In genomic region chr14:50045039-50045711, GRCh38 we compare ENCODE assay signal across 1 cellular context.
TF ChIP-seq lines count a peak whose summit lies in the region.

No MANE protein-coding gene starts in this region.

TF ChIP-seq in HepG2, 621 proteins besides CTCF, POLR2A, EP300 and RAD21 (continued from another document and continues in another):
- TF ChIP-seq TFDP2 (CRISPR knock-in tag; IDR thresholded peaks at IDR 0.05) (peak; percentile 56; the same call in 1 of the 2 replicates), ZNF589 (CRISPR knock-in tag; conservative IDR thresholded peaks at IDR 0.05) (no peak), ZNF775 (CRISPR knock-in tag; IDR thresholded peaks at IDR 0.05; ENCODE audit: borderline replicate concordance) (no peak), SOX13 (IDR thresholded peaks at IDR 0.05) (0 out of 2 replicates have a peak, but pooled peaks have one; percentile 19), SOX13 (CRISPR knock-in tag; conservative IDR thresholded peaks at IDR 0.05 in 1 of 2, IDR thresholded peaks at IDR 0.05 in 1 of 2) (peak in 1 of 2 experiments; percentile 53; a peak in 1 of 4 replicates), ZNF121 (CRISPR knock-in tag; IDR thresholded peaks at IDR 0.05) (peak; percentile 60; the same call in 1 of the 2 replicates), SAP130 (CRISPR knock-in tag; IDR thresholded peaks at IDR 0.05; ENCODE audit: low read depth) (peak; percentile 80), TFDP1 (CRISPR knock-in tag; IDR thresholded peaks at IDR 0.05; ENCODE audit: borderline replicate concordance) (peak; percentile 84; the same call in 1 of the 2 replicates), TARDBP (CRISPR knock-in tag; IDR thresholded peaks at IDR 0.05) (peak; percentile 53; the same call in 1 of the 2 replicates), RXRB (CRISPR knock-in tag; IDR thresholded peaks at IDR 0.05; ENCODE audit: borderline replicate concordance) (peak; percentile 71; the same call in 1 of the 2 replicates), KIAA2018 (CRISPR knock-in tag; IDR thresholded peaks at IDR 0.05; ENCODE audit: borderline replicate concordance) (no peak), ASH2L (IDR thresholded peaks at IDR 0.05; ENCODE audit: insufficient read length, low read depth, low read length) (no peak), FOXK1 (CRISPR knock-in tag; IDR thresholded peaks at IDR 0.05; ENCODE audit: borderline replicate concordance, low read depth) (peak; percentile 52; the same call in 1 of the 2 replicates)
- TF ChIP-seq, protein P1, sequence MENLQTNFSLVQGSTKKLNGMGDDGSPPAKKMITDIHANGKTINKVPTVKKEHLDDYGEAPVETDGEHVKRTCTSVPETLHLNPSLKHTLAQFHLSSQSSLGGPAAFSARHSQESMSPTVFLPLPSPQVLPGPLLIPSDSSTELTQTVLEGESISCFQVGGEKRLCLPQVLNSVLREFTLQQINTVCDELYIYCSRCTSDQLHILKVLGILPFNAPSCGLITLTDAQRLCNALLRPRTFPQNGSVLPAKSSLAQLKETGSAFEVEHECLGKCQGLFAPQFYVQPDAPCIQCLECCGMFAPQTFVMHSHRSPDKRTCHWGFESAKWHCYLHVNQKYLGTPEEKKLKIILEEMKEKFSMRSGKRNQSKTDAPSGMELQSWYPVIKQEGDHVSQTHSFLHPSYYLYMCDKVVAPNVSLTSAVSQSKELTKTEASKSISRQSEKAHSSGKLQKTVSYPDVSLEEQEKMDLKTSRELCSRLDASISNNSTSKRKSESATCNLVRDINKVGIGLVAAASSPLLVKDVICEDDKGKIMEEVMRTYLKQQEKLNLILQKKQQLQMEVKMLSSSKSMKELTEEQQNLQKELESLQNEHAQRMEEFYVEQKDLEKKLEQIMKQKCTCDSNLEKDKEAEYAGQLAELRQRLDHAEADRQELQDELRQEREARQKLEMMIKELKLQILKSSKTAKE (CRISPR knock-in tag; IDR thresholded peaks at IDR 0.05; ENCODE audit: borderline replicate concordance) = peak; percentile 25; the same call in 1 of the 2 replicates
- TF ChIP-seq, protein P2, sequence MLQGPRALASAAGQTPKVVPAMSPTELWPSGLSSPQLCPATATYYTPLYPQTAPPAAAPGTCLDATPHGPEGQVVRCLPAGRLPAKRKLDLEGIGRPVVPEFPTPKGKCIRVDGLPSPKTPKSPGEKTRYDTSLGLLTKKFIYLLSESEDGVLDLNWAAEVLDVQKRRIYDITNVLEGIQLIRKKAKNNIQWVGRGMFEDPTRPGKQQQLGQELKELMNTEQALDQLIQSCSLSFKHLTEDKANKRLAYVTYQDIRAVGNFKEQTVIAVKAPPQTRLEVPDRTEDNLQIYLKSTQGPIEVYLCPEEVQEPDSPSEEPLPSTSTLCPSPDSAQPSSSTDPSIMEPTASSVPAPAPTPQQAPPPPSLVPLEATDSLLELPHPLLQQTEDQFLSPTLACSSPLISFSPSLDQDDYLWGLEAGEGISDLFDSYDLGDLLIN (CRISPR knock-in tag; IDR thresholded peaks at IDR 0.05; ENCODE audit: borderline replicate concordance) = peak; percentile 52; the same call in 1 of the 2 replicates
- TF ChIP-seq, protein P3, sequence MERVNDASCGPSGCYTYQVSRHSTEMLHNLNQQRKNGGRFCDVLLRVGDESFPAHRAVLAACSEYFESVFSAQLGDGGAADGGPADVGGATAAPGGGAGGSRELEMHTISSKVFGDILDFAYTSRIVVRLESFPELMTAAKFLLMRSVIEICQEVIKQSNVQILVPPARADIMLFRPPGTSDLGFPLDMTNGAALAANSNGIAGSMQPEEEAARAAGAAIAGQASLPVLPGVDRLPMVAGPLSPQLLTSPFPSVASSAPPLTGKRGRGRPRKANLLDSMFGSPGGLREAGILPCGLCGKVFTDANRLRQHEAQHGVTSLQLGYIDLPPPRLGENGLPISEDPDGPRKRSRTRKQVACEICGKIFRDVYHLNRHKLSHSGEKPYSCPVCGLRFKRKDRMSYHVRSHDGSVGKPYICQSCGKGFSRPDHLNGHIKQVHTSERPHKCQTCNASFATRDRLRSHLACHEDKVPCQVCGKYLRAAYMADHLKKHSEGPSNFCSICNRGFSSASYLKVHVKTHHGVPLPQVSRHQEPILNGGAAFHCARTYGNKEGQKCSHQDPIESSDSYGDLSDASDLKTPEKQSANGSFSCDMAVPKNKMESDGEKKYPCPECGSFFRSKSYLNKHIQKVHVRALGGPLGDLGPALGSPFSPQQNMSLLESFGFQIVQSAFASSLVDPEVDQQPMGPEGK (CRISPR knock-in tag; IDR thresholded peaks at IDR 0.05) = peak; percentile 65
- TF ChIP-seq, protein P4, sequence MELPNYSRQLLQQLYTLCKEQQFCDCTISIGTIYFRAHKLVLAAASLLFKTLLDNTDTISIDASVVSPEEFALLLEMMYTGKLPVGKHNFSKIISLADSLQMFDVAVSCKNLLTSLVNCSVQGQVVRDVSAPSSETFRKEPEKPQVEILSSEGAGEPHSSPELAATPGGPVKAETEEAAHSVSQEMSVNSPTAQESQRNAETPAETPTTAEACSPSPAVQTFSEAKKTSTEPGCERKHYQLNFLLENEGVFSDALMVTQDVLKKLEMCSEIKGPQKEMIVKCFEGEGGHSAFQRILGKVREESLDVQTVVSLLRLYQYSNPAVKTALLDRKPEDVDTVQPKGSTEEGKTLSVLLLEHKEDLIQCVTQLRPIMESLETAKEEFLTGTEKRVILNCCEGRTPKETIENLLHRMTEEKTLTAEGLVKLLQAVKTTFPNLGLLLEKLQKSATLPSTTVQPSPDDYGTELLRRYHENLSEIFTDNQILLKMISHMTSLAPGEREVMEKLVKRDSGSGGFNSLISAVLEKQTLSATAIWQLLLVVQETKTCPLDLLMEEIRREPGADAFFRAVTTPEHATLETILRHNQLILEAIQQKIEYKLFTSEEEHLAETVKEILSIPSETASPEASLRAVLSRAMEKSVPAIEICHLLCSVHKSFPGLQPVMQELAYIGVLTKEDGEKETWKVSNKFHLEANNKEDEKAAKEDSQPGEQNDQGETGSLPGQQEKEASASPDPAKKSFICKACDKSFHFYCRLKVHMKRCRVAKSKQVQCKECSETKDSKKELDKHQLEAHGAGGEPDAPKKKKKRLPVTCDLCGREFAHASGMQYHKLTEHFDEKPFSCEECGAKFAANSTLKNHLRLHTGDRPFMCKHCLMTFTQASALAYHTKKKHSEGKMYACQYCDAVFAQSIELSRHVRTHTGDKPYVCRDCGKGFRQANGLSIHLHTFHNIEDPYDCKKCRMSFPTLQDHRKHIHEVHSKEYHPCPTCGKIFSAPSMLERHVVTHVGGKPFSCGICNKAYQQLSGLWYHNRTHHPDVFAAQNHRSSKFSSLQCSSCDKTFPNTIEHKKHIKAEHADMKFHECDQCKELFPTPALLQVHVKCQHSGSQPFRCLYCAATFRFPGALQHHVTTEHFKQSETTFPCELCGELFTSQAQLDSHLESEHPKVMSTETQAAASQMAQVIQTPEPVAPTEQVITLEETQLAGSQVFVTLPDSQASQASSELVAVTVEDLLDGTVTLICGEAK (IDR thresholded peaks at IDR 0.05) = no peak
- TF ChIP-seq, protein P4 (CRISPR knock-in tag; IDR thresholded peaks at IDR 0.05) = peak; percentile 70; the same call in 1 of the 2 replicates
- TF ChIP-seq, protein P5, sequence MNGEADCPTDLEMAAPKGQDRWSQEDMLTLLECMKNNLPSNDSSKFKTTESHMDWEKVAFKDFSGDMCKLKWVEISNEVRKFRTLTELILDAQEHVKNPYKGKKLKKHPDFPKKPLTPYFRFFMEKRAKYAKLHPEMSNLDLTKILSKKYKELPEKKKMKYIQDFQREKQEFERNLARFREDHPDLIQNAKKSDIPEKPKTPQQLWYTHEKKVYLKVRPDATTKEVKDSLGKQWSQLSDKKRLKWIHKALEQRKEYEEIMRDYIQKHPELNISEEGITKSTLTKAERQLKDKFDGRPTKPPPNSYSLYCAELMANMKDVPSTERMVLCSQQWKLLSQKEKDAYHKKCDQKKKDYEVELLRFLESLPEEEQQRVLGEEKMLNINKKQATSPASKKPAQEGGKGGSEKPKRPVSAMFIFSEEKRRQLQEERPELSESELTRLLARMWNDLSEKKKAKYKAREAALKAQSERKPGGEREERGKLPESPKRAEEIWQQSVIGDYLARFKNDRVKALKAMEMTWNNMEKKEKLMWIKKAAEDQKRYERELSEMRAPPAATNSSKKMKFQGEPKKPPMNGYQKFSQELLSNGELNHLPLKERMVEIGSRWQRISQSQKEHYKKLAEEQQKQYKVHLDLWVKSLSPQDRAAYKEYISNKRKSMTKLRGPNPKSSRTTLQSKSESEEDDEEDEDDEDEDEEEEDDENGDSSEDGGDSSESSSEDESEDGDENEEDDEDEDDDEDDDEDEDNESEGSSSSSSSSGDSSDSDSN (CRISPR knock-in tag; IDR thresholded peaks at IDR 0.05) = peak; percentile 61; the same call in 1 of the 2 replicates
